12 cellular contexts compared by ENCODE assay signal in the genomic region with DNA sequence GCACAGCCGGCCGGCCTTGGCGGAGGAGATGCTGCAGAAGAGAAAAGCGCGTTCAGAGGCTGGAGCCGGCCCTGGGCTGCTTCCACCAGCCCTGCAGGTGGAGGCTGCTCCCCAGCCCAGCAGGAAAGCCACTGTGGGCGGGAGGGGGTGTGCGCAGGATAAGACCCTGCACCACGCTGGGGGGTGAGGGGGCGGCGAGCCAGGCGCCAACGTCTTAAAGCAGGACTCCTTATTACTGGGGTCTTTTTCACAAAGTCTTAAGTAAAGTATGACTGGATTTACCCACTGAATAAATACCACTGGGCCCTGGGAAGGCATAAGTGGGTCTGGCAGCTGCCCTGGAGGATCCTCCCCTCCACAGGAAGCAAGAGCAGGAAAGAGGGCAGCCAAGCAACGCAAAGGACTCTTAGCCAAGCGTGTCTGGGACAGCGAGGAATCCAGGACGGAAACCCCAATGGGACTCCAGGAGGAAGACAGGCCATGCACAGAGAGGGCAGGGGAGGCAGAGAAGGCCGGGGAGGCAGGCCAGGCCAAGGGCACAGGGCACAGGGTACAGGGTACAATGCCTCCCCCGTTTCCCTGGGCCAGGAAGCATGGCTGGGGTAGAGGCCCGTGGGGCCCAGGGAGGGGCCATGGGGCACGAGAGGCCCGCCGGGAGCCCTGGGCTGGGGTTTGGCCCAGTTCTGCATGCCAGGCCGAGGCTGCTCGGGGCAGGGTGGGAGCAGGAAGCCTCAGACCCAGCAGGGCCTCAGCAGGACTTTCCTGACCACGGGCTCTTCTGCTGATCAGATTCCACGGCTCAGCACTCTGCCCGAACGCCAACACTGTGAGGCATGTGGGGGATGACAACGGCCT.
"Had no signal": no experiment of that assay in that cellular context is flagged by ENCODE, and none has a peak within 500 bp of the region (broad histone marks: within the 10 kb centered on the region; RNA-seq: fewer than 3 reads in every experiment).

No MANE protein-coding gene starts in this region.

- H3K4me1 Mint-ChIP-seq: activated CD4-positive, alpha-beta memory T cell treated with anti-CD3 and anti-CD28 coated beads, Interleukin-2, amount 10 ng/mL, durations not matched to agents 7 days and 5 days; activated naive CD8-positive, alpha-beta T cell treated with anti-CD3 and anti-CD28 coated beads, Interleukin-2, amount 10 ng/mL, durations not matched to agents 7 days and 5 days had no signal

- H3K27me3 Mint-ChIP-seq: activated CD4-positive, alpha-beta memory T cell treated with anti-CD3 and anti-CD28 coated beads, Interleukin-2, amount 10 ng/mL, durations not matched to agents 7 days and 5 days; activated naive CD8-positive, alpha-beta T cell treated with anti-CD3 and anti-CD28 coated beads, Interleukin-2, amount 10 ng/mL, durations not matched to agents 7 days and 5 days; T-helper 17 cell had no signal

- H3K36me3 Mint-ChIP-seq: activated naive CD8-positive, alpha-beta T cell treated with anti-CD3 and anti-CD28 coated beads, Interleukin-2, amount 10 ng/mL, durations not matched to agents 7 days and 5 days had no signal

- H3K9me3 Mint-ChIP-seq: activated CD4-positive, alpha-beta memory T cell treated with anti-CD3 and anti-CD28 coated beads, Interleukin-2, amount 10 ng/mL, durations not matched to agents 7 days and 5 days; activated naive CD8-positive, alpha-beta T cell treated with anti-CD3 and anti-CD28 coated beads, Interleukin-2, amount 10 ng/mL, durations not matched to agents 7 days and 5 days had no signal

- DNase-seq: activated CD4-positive, alpha-beta memory T cell treated with anti-CD3 and anti-CD28 coated beads, Interleukin-2, amount 10 ng/mL, durations not matched to agents 7 days and 5 days; activated gamma-delta T cell treated with Interleukin-2 at 50 U/mL for 16 hours; activated naive CD8-positive, alpha-beta T cell treated with anti-CD3 and anti-CD28 coated beads, Interleukin-2, amount 10 ng/mL, durations not matched to agents 7 days and 5 days; activated T-cell treated with anti-CD3 and anti-CD28 coated beads, Interleukin-2, amount 50 U/mL, for 48 hours; cerebellar nuclear complex; esophagus squamous epithelium; left ventricle myocardium inferior; sigmoid colon; stimulated activated CD4-positive, alpha-beta T cell treated with anti-CD3 and anti-CD28 coated beads, Interleukin-12 subunit alpha, Interleukin-12 subunit beta, amount 100 ng/mL, for 4 hours; stimulated activated naive CD4-positive, alpha-beta T cell; T-helper 17 cell; upper lobe of right lung had no signal

- ATAC-seq: T-helper 17 cell, upper lobe of right lung had no signal

- H3K27ac Mint-ChIP-seq: activated CD4-positive, alpha-beta memory T cell treated with anti-CD3 and anti-CD28 coated beads, Interleukin-2, amount 10 ng/mL, durations not matched to agents 7 days and 5 days; activated naive CD8-positive, alpha-beta T cell treated with anti-CD3 and anti-CD28 coated beads, Interleukin-2, amount 10 ng/mL, durations not matched to agents 7 days and 5 days; T-helper 17 cell had no signal

- H3K4me3 Mint-ChIP-seq: activated CD4-positive, alpha-beta memory T cell treated with anti-CD3 and anti-CD28 coated beads, Interleukin-2, amount 10 ng/mL, durations not matched to agents 7 days and 5 days; activated naive CD8-positive, alpha-beta T cell treated with anti-CD3 and anti-CD28 coated beads, Interleukin-2, amount 10 ng/mL, durations not matched to agents 7 days and 5 days; T-helper 17 cell had no signal
